In genomic region chr1:40665335-40666171, GRCh38 we compare ENCODE assay signal across 8 cellular contexts. TPM values are rescaled to one million over a fixed set of nuclear protein-coding genes. Genes with fewer than 3 reads are reported as not detected.
DNase-seq lines count a peak whose midpoint lies in the region; ATAC-seq and TF ChIP-seq lines count a peak whose summit lies in the region.

Gene RIMS3, minus strand, starts transcription at chr1:40665682. Its CDS starts 23,757 bp downstream, at chr1:40641925.

- H3K4me3 ChIP-seq in choroid plexus epithelial cell (ENCODE audit: low read depth, low read length): peak within 1 kb of the TSS; percentile 48
- H3K4me3 ChIP-seq in liver (ENCODE audit: low read depth in 1 of 3, low read length in 3 of 3): peak within 1 kb of the TSS in 2 of 3 donors; percentile 47 to 76

- no peaks in the 10 kb centered on the region for H3K36me3 ChIP-seq in liver (ENCODE audit: control insufficient read depth in 4 of 4, insufficient read depth in 3 of 4, low read depth in 1 of 4, low read length in 3 of 4)

- no peak within 1 kb of the TSS for H3K27ac ChIP-seq in liver (ENCODE audit: low read depth in 1 of 2, low read length in 2 of 2)

- no peak for TF ChIP-seq RAD21 in liver (IDR thresholded peaks at IDR 0.05)

- H3K9ac ChIP-seq in liver (ENCODE audit: low read depth in 1 of 2, low read length in 2 of 2): no peak within 1 kb of the TSS

- TF ChIP-seq CTCF in choroid plexus epithelial cell (conservative IDR thresholded peaks at IDR 0.05; ENCODE audit: low read depth, low read length) (no peak), liver (IDR thresholded peaks at IDR 0.05; ENCODE audit: low read depth, low read length, missing input control) (no peak)

- no peaks in the 10 kb centered on the region for H3K9me3 ChIP-seq in liver (ENCODE audit: control insufficient read depth in 4 of 4, low read length in 3 of 4)

- ATAC-seq in HG03064 (IDR thresholded peaks at IDR 0.05; ENCODE audit: low read depth, unreplicated experiment): peak; percentile 68

- H3K4me1 ChIP-seq in liver (ENCODE audit: control insufficient read depth in 4 of 4, insufficient read depth in 4 of 4, low read length in 3 of 4): peaks cover 3 to 10% (median 3%) of the 10 kb centered on the region in 4 donors

- WGBS in liver: 4% methylated on average over 59 of the region's 59 CpGs

- H3K27me3 ChIP-seq in liver (ENCODE audit: control insufficient read depth in 4 of 4, insufficient read depth in 4 of 4, low read length in 3 of 4): no peaks in the 10 kb centered on the region

- DNase-seq in SIG-M5 treated with dmso at 0.1 percent for 504 hours (lab: John Stamatoyannopoulos, UW; ENCODE audit: unreplicated experiment) (peak; percentile 58), SIG-M5 (lab: John Stamatoyannopoulos, UW) (no peak), NCI-H2196 treated with DMSO at 0.1 percent for 48 hours (lab: John Stamatoyannopoulos, UW; ENCODE audit: unreplicated experiment) (peak; percentile 30), choroid plexus epithelial cell (ENCODE audit: low read depth) (peak; percentile 42)
- peak; percentile 81 to 85 for DNase-seq in activated CD4-positive, alpha-beta T cell treated with anti-CD3 and anti-CD28 coated beads for 4 hours
- DNase-seq in stimulated activated CD4-positive, alpha-beta T cell treated with anti-CD3 and anti-CD28 coated beads, Interleukin-4, amount 100 ng/mL, for 4 hours: peak; percentile 76 to 85

TF ChIP-seq in liver, 16 proteins besides CTCF, POLR2A, EP300 and RAD21:
- no peak for TF ChIP-seq NR2F2 (IDR thresholded peaks at IDR 0.05)
- no peak for TF ChIP-seq HNF4G (IDR thresholded peaks at IDR 0.05)
- TF ChIP-seq RXRA (IDR thresholded peaks at IDR 0.05): no peak
- no peak for TF ChIP-seq SP1 (IDR thresholded peaks at IDR 0.05)
- TF ChIP-seq FOXA2 (IDR thresholded peaks at IDR 0.05): no peak
- TF ChIP-seq, protein P1, sequence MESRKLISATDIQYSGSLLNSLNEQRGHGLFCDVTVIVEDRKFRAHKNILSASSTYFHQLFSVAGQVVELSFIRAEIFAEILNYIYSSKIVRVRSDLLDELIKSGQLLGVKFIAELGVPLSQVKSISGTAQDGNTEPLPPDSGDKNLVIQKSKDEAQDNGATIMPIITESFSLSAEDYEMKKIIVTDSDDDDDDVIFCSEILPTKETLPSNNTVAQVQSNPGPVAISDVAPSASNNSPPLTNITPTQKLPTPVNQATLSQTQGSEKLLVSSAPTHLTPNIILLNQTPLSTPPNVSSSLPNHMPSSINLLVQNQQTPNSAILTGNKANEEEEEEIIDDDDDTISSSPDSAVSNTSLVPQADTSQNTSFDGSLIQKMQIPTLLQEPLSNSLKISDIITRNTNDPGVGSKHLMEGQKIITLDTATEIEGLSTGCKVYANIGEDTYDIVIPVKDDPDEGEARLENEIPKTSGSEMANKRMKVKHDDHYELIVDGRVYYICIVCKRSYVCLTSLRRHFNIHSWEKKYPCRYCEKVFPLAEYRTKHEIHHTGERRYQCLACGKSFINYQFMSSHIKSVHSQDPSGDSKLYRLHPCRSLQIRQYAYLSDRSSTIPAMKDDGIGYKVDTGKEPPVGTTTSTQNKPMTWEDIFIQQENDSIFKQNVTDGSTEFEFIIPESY (IDR thresholded peaks at IDR 0.05): no peak
TF ChIP-seq in liver: peak in this region for 0.

RNA-seq across cellular contexts. Expression of gene RIMS3, which starts in this region (rescaled TPM):
- total RNA-seq in liver: 1 to 10 TPM; 1.0 to 2.2 TPM
- under 1 TPM; 0.22 to 0.53 TPM for polyA plus RNA-seq in liver
